In the genomic region with DNA sequence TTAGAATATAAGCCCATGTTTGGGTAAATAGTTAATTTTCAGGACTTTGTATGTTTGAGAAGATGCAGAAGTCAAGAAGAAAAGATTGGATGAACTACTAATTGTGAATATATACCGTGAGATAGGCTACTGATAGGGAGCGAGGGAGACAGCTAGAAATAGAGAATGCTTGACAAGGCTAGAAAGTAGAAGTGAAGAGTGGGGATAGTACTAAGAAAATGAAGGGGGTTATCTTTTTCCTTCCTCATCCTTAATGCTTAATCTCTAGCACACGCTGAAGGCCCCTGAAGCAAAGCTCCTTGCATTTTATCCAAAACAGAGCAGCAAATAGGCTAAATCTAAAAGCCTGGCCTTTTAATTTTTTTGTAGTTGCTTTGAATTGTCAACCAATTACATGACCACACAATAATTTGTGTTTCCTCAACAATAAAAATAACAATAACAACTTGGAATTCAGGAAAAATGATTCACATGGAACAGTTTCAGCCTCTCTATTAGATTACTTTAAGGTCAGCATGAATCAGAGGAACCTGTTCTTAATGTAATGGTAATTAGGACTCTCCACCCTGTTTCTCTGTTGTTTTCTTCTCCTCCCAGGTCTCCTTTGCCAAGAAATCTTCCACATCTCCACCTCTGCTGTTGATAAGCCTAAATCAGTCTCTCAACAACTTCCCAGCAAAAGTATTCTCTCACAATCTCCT, we compare ENCODE assay signal across 17 cellular contexts.
A peak's percentile ranks its signal among the peaks of the same experiment; 100 is the strongest.
DNase-seq lines count a peak whose midpoint lies in the region; ATAC-seq and TF ChIP-seq lines count a peak whose summit lies in the region.
"Had no signal": no experiment of that assay in that cellular context is flagged by ENCODE, and none has a peak within 500 bp of the region (broad histone marks: within the 10 kb centered on the region; RNA-seq: fewer than 3 reads in every experiment).

No MANE protein-coding gene starts in this region.

- H3K9me2 ChIP-seq in OCI-LY7 (ENCODE audit: insufficient read depth, low read length) = no peaks in the 10 kb centered on the region

- no peak overlapping the region for H3K27ac ChIP-seq in breast epithelium
- H3K27ac ChIP-seq in smooth muscle cell (ENCODE audit: low read depth) = peak overlapping the region; percentile 88
- no peak overlapping the region for H3K27ac ChIP-seq in OCI-LY7 (ENCODE audit: low read depth, low read length, poor library complexity, severe bottlenecking)
- H3K27ac ChIP-seq: KMS-11, SJSA1 had no signal

- peaks cover 28% of the 10 kb centered on the region for H3F3A ChIP-seq in smooth muscle cell (ENCODE audit: low read depth)

- H3K36me3 ChIP-seq in breast epithelium (no peaks in the 10 kb centered on the region), smooth muscle cell (ENCODE audit: low read depth) (no peaks in the 10 kb centered on the region), OCI-LY7 (ENCODE audit: insufficient read depth, low read length) (no peaks in the 10 kb centered on the region)
- H3K36me3 ChIP-seq: SJSA1 had no signal

- TF ChIP-seq CTCF in MCF 10A (IDR thresholded peaks at IDR 0.05; ENCODE audit: unreplicated experiment) (no peak), breast epithelium (IDR thresholded peaks at IDR 0.05) (no peak), activated B cell treated with CpG ODN at 0.5 μM for 24 hours (IDR thresholded peaks at IDR 0.05) (no peak), smooth muscle cell (IDR thresholded peaks at IDR 0.05; ENCODE audit: borderline replicate concordance, insufficient read depth, poor library complexity, severe bottlenecking) (no peak), GM10248 (IDR thresholded peaks at IDR 0.05; ENCODE audit: control extremely low read depth, extremely low read depth, low read depth, missing control alignments) (no peak), OCI-LY7 (conservative IDR thresholded peaks at IDR 0.05; ENCODE audit: low read length) (no peak)

- H3K4me1 Mint-ChIP-seq in MCF 10A (ENCODE audit: insufficient read depth, unreplicated experiment) (peaks cover 26% of the 10 kb centered on the region), activated B cell treated with CpG ODN at 0.5 μM for 24 hours (peaks cover 65% of the 10 kb centered on the region)

- H3K27me3 ChIP-seq in breast epithelium = no peaks in the 10 kb centered on the region
- no peaks in the 10 kb centered on the region for H3K27me3 ChIP-seq in smooth muscle cell (ENCODE audit: low read depth)
- H3K27me3 ChIP-seq: SJSA1 had no signal

- CTCF ChIA-PET in MCF 10A (lab: Yijun Ruan, JAX) (no interaction called here), activated B cell treated with CpG ODN at 0.5 μM for 24 hours (lab: Charles Lee) (no interaction called here), GM10248 (lab: Yijun Ruan, JAX) (interaction anchor here (1.0 to 1.7 kb wide), 3 partner anchors 9 to 65 kb away, joined by 3 to 5 read pairs (median 3); no protein-coding TSS in a partner anchor), OCI-LY7 (lab: Charles Lee; ENCODE audit: unreplicated experiment) (no interaction called here)

- H3K4me3 ChIP-seq in breast epithelium (no peak overlapping the region), smooth muscle cell (no peak overlapping the region), OCI-LY7 (ENCODE audit: low read depth, low read length, poor library complexity, severe bottlenecking) (no peak overlapping the region)
- H3K4me3 ChIP-seq: SJSA1 had no signal

- POLR2A ChIA-PET in MCF 10A (lab: Yijun Ruan, JAX) (interaction anchor here (0.5 kb wide), 1 partner anchor 282 kb away, joined by 3 read pairs; no protein-coding TSS in a partner anchor), activated B cell treated with CpG ODN at 0.5 μM for 24 hours (lab: Charles Lee) (interaction anchor here (0.5 to 1.2 kb wide), 3 partner anchors 102 to 179 kb away, joined by 3 to 10 read pairs (median 3); no protein-coding TSS in a partner anchor), GM10248 (lab: Yijun Ruan, JAX) (no interaction called here), OCI-LY7 (lab: Charles Lee) (interaction anchor here (0.6 to 0.7 kb wide), 2 partner anchors 1403 to 1791 kb away, joined by 3 to 4 read pairs; no protein-coding TSS in a partner anchor)

- peak overlapping the region; percentile 24 for H3K4me2 ChIP-seq in smooth muscle cell
- no peak overlapping the region for H3K4me2 ChIP-seq in OCI-LY7 (ENCODE audit: low read length)
- H3K4me2 ChIP-seq: KMS-11 had no signal

- H3K9me3 ChIP-seq in breast epithelium (no peaks in the 10 kb centered on the region), smooth muscle cell (replicated peaks; ENCODE audit: low read depth) (no peaks in the 10 kb centered on the region), OCI-LY7 (ENCODE audit: low read length) (no peaks in the 10 kb centered on the region)
- H3K9me3 ChIP-seq: Caco-2, SJSA1 had no signal

- H3K27ac Mint-ChIP-seq in MCF 10A (ENCODE audit: low read depth, unreplicated experiment) (peak overlapping the region; percentile 42), activated B cell treated with CpG ODN at 0.5 μM for 24 hours (peak overlapping the region; percentile 32)

- peaks cover 7% of the 10 kb centered on the region for H3K9me3 Mint-ChIP-seq in MCF 10A (ENCODE audit: unreplicated experiment)
- no peaks in the 10 kb centered on the region for H3K9me3 Mint-ChIP-seq in activated B cell treated with CpG ODN at 0.5 μM for 24 hours

- no peak overlapping the region for H2AFZ ChIP-seq in smooth muscle cell (ENCODE audit: low read depth)
- no peak overlapping the region for H2AFZ ChIP-seq in OCI-LY7 (ENCODE audit: low read length)

- H3K9ac ChIP-seq in smooth muscle cell (ENCODE audit: low read depth) = no peak overlapping the region
- H3K9ac ChIP-seq: KMS-11 had no signal

- no peaks in the 10 kb centered on the region for H3K4me1 ChIP-seq in breast epithelium
- peaks cover 30% of the 10 kb centered on the region for H3K4me1 ChIP-seq in smooth muscle cell (ENCODE audit: low read depth)
- peaks cover 17% of the 10 kb centered on the region for H3K4me1 ChIP-seq in OCI-LY7 (ENCODE audit: insufficient read depth, low read length, poor library complexity, severe bottlenecking)
- H3K4me1 ChIP-seq: Caco-2 had no signal

- ATAC-seq in activated B cell treated with CpG ODN at 0.5 μM for 24 hours (ENCODE audit: low read depth) (no peak), esophagus mucosa (peak; percentile 53), GM19455 (IDR thresholded peaks at IDR 0.05; ENCODE audit: unreplicated experiment) (no peak)

- 84% methylated on average over 3 of the region's 3 CpGs for WGBS in smooth muscle cell (ENCODE audit: low lambda C conversion rate)

- DNase-seq in MCF 10A (ENCODE audit: unreplicated experiment) = no peak
- DNase-seq in breast epithelium (ENCODE audit: low spot score in 2 of 2) = no peak
- DNase-seq in activated B cell treated with CpG ODN at 0.5 μM for 24 hours = no peak
- no peak for DNase-seq in smooth muscle cell (lab: John Stamatoyannopoulos, UW; ENCODE audit: unreplicated experiment)
- DNase-seq in GM10248 (ENCODE audit: extremely low spot score) = no peak
- no peak for DNase-seq in OCI-LY7 (ENCODE audit: low spot score)
- DNase-seq: Caco-2, DMS53, MM.1S, NCI-H1105, NCI-H1694 treated with DMSO at 0.1 percent for 48 hours, NCI-H446, NCI-H748 treated with DMSO at 0.1 percent for 48 hours had no signal

- H3K79me2 ChIP-seq in smooth muscle cell (ENCODE audit: low read depth) = no peaks in the 10 kb centered on the region
- no peaks in the 10 kb centered on the region for H3K79me2 ChIP-seq in OCI-LY7 (ENCODE audit: insufficient read depth, low read depth, low read length)

- intact Hi-C loops in MCF 10A (cut with micrococcal nuclease) (loop anchor here (5.0 kb wide), 1 partner anchor 161 kb away; no protein-coding TSS in a partner anchor), breast epithelium (cut with DNase I; ENCODE audit: low total_unique reads) (no loop called here), activated B cell treated with CpG ODN at 0.5 μM for 24 hours (cut with micrococcal nuclease) (loop anchor here (5.0 kb wide), 1 partner anchor 1074 kb away; no protein-coding TSS in a partner anchor), OCI-LY7 (cut with micrococcal nuclease; ENCODE audit: unreplicated experiment) (no loop called here)

- H3K27me3 Mint-ChIP-seq in MCF 10A (ENCODE audit: insufficient read depth, unreplicated experiment) = no peaks in the 10 kb centered on the region
- no peaks in the 10 kb centered on the region for H3K27me3 Mint-ChIP-seq in activated B cell treated with CpG ODN at 0.5 μM for 24 hours

- H4K20me1 ChIP-seq in smooth muscle cell (ENCODE audit: low read depth) = no peaks in the 10 kb centered on the region
- H4K20me1 ChIP-seq in OCI-LY7 (ENCODE audit: insufficient read depth, low read length) = no peaks in the 10 kb centered on the region

- peaks cover 4% of the 10 kb centered on the region for H3K36me3 Mint-ChIP-seq in MCF 10A (ENCODE audit: insufficient read depth, unreplicated experiment)
- H3K36me3 Mint-ChIP-seq in activated B cell treated with CpG ODN at 0.5 μM for 24 hours (ENCODE audit: low read depth) = no peaks in the 10 kb centered on the region

- no peak for TF ChIP-seq POLR2A in breast epithelium (IDR thresholded peaks at IDR 0.05)

- no peak overlapping the region for H3K4me3 Mint-ChIP-seq in MCF 10A (ENCODE audit: unreplicated experiment)
- peak overlapping the region; percentile 37 for H3K4me3 Mint-ChIP-seq in activated B cell treated with CpG ODN at 0.5 μM for 24 hours

- BruUV-seq in MCF 10A (replicated peaks; lab: Mats Ljungman, UMichigan) (no TSS peak), OCI-LY7 (replicated peaks; lab: Mats Ljungman, UMichigan) (no TSS peak)

Comparison
In these comparisons a context has a peak if more than half of its experiments do, and no peak if none do; other contexts are left out.
1. intact Hi-C loops: an anchor here in MCF 10A (5.0 kb wide) and activated B cell treated with CpG ODN at 0.5 μM for 24 hours (5.0 kb wide); none called in breast epithelium and OCI-LY7.